In genomic region chr9:76365028-76365427, GRCh38 we compare ENCODE assay signal across 13 cellular contexts. TPM values are rescaled to one million over a fixed set of nuclear protein-coding genes. Genes with fewer than 3 reads are reported as not detected.
DNase-seq lines count a peak whose midpoint lies in the region; ATAC-seq, FAIRE-seq and TF ChIP-seq lines count a peak whose summit lies in the region.
"Had no signal": no experiment of that assay in that cellular context is flagged by ENCODE, and none has a peak within 500 bp of the region (broad histone marks: within the 10 kb centered on the region; RNA-seq: fewer than 3 reads in every experiment).

No MANE protein-coding gene starts in this region.

- H3K4me1 Mint-ChIP-seq in GM23338, result peaks cover 6% of the 10 kb centered on the region

- H4K20me1 ChIP-seq in GM23338 (replicated peaks; ENCODE audit: insufficient read depth), result no peaks in the 10 kb centered on the region

- H3K36me3 ChIP-seq in GM23338 (ENCODE audit: insufficient read depth) (no peaks in the 10 kb centered on the region), kidney (ENCODE audit: control insufficient read depth in 1 of 2, insufficient read depth in 2 of 2, low read length in 2 of 2) (no peaks in the 10 kb centered on the region)

- H3K4me3 Mint-ChIP-seq in GM23338, result no peak overlapping the region

- no peaks in the 10 kb centered on the region for H3K9me3 Mint-ChIP-seq in GM23338

- no peaks in the 10 kb centered on the region for H3K27me3 ChIP-seq in GM23338 (ENCODE audit: insufficient read depth)

- no peak overlapping the region for H3K9ac ChIP-seq in kidney (ENCODE audit: low read length in 2 of 2)

- POLR2A ChIA-PET in RWPE1 (lab: Yijun Ruan, JAX; ENCODE audit: low non-redundant PET), result no interaction called here

- no peaks in the 10 kb centered on the region for H3F3A ChIP-seq in GM23338 (replicated peaks; ENCODE audit: low read depth)

- no peak overlapping the region for H3K4me2 ChIP-seq in GM23338

- H3K27ac ChIP-seq in GM23338 (ENCODE audit: low read depth) (no peak overlapping the region), RWPE1 (no peak overlapping the region), kidney (ENCODE audit: low read depth in 2 of 2, low read length in 2 of 2) (no peak overlapping the region)
- H3K27ac ChIP-seq: SK-N-MC had no signal

- H3K27me3 Mint-ChIP-seq in GM23338 (ENCODE audit: insufficient read depth, low read depth, poor library complexity), result no peaks in the 10 kb centered on the region

- H3K79me2 ChIP-seq in GM23338 (replicated peaks; ENCODE audit: insufficient read depth), result no peaks in the 10 kb centered on the region

- ATAC-seq in GM23338, result no peak
- ATAC-seq: K562 had no signal

- DNase-seq in GM23338 (ENCODE audit: low spot score), result peak; percentile 5
- peak; percentile 70 for DNase-seq in RWPE1 (ENCODE audit: low spot score)
- DNase-seq in foreskin fibroblast, result peak; percentile 18 to 61
- peak; percentile 73 for DNase-seq in retinal pigment epithelial cell (ENCODE audit: low read depth)
- no peak for DNase-seq in stimulated activated CD4-positive, alpha-beta T cell treated with anti-CD3 and anti-CD28 coated beads, Interleukin-2, amount 100 ng/mL, for 48 hours
- no peak for DNase-seq in kidney
- no peak for DNase-seq in hypothalamus (lab: John Stamatoyannopoulos, UW)
- DNase-seq: activated CD4-positive, alpha-beta T cell treated with anti-CD3 and anti-CD28 coated beads for 48 hours; DMS 273 treated with DMSO at 0.1 percent for 48 hours; stimulated activated CD4-positive, alpha-beta T cell treated with anti-CD3 and anti-CD28 coated beads, Interleukin-4, amount 100 ng/mL, for 24 hours; substantia nigra had no signal

- intact Hi-C loops in kidney (cut with DNase I), result no loop called here

- CTCF ChIA-PET in RWPE1 (lab: Yijun Ruan, JAX), result no interaction called here

- no peak overlapping the region for H3K27ac Mint-ChIP-seq in GM23338

- 0 out of 3 replicates have a peak, but pooled peaks cover 3% of the 10 kb centered on the region for H3K36me3 Mint-ChIP-seq in GM23338 (ENCODE audit: low read depth)

- peaks cover 5% of the 10 kb centered on the region; the same call in 1 of the 2 replicates for H3K4me1 ChIP-seq in GM23338 (ENCODE audit: insufficient read depth)
- peaks cover under 1 to 7% of the 10 kb centered on the region in 2 donors for H3K4me1 ChIP-seq in kidney (ENCODE audit: control insufficient read depth in 1 of 2, insufficient read depth in 1 of 2, low read depth in 1 of 2, low read length in 2 of 2)

- H3K4me3 ChIP-seq in GM23338 (no peak overlapping the region), foreskin fibroblast (ENCODE audit: low read depth in 1 of 2, low read length in 2 of 2) (no peak overlapping the region), retinal pigment epithelial cell (ENCODE audit: low read length) (no peak overlapping the region), kidney (ENCODE audit: low read length in 2 of 2) (no peak overlapping the region)
- H3K4me3 ChIP-seq: K562, SK-N-MC had no signal

- TF ChIP-seq CTCF in GM23338 (conservative IDR thresholded peaks at IDR 0.05; ENCODE audit: low read depth in 2 of 2) (no peak), RWPE1 (conservative IDR thresholded peaks at IDR 0.05; ENCODE audit: low read depth) (no peak), foreskin fibroblast (IDR thresholded peaks at IDR 0.05; ENCODE audit: low read depth, low read length) (no peak), retinal pigment epithelial cell (conservative IDR thresholded peaks at IDR 0.05; ENCODE audit: low read depth, low read length) (no peak), kidney (IDR thresholded peaks at IDR 0.05; ENCODE audit: borderline replicate concordance, extremely low read depth, insufficient read depth) (no peak)

- no peaks in the 10 kb centered on the region for H3K9me3 ChIP-seq in kidney (ENCODE audit: control insufficient read depth in 1 of 2, low read length in 2 of 2)

- H2AFZ ChIP-seq in GM23338, result no peak overlapping the region

- FAIRE-seq in kidney (lab: Jason Lieb, UNC), result no peak
- FAIRE-seq: K562 had no signal

- no peaks in the 10 kb centered on the region for H3K9me2 ChIP-seq in GM23338 (ENCODE audit: insufficient read depth)

TF ChIP-seq in GM23338, 12 proteins besides CTCF, POLR2A, EP300 and RAD21:
- no peak for TF ChIP-seq EZH2phosphoT487 (IDR thresholded peaks at IDR 0.05; ENCODE audit: unreplicated experiment)

RNA-seq across cellular contexts. Expression of gene RFK, which starts 29.2 kb away (rescaled TPM):
- total RNA-seq in GM23338 (2014; rRNA removed; shearing (Covaris generic)), result 15.2 and 19.0 TPM in 2 replicates
- polyA plus RNA-seq in GM23338 (2016; fragmentation: Nextera tagmentation; extraction: Ambion mirVana), result 15.4 and 17.3 TPM in 2 replicates
- 40.3 TPM for total RNA-seq in kidney
- polyA plus RNA-seq in kidney (ENCODE audit: insufficient read depth, low read depth, low replicate concordance), result 20.6 TPM

Comparison
In these comparisons a context has a peak if more than half of its experiments do, and no peak if none do; other contexts are left out.
1. DNase-seq: peak in GM23338 (single experiment), RWPE1 (single experiment), foreskin fibroblast (2 of 2) and retinal pigment epithelial cell (single experiment); none in stimulated activated CD4-positive, alpha-beta T cell treated with anti-CD3 and anti-CD28 coated beads, Interleukin-2, amount 100 ng/mL, for 48 hours (0 of 2), kidney (single experiment) and hypothalamus (0 of 51).